ENCODE assay signal across 1 cellular context in the genomic region with DNA sequence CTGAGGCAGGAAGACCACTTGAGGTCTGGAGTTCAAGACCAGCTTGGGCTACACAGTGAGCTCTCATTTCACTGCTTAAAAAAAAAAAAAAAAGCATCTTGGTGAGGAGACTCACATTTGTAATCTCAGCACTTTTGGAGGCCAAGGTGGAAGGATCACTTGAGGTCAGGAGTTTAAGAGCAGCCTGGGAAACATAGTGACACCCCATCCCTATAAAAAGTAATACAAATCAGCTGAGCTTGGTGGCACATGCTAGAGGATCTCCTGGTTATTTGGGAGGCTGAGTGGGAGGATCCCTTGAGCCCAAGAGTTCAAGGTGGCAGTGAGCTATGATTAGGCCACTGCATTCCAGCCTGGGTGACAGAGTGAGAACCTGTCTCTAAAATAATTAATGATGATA.
TF ChIP-seq lines count a peak whose summit lies in the region.

No MANE protein-coding gene starts in this region.

TF ChIP-seq in IMR-90, 13 proteins besides CTCF, POLR2A, EP300 and RAD21 (continued from another document):
- 0 out of 2 replicates have a peak, but pooled peaks have one; percentile 8 for TF ChIP-seq MAFK (IDR thresholded peaks at IDR 0.05; ENCODE audit: low read depth, low read length)
TF ChIP-seq in IMR-90: peak in this region for 1.
